ENCODE assay signal across 1 cellular context in genomic region chr12:52546126-52546525, GRCh38.
TF ChIP-seq lines count a peak whose summit lies in the region.

No MANE protein-coding gene starts in this region.

TF ChIP-seq in K562, 482 proteins besides CTCF, POLR2A, EP300 and RAD21:
- TF ChIP-seq FOS (IDR thresholded peaks at IDR 0.05; ENCODE audit: extremely low read depth, insufficient read length), result no peak
- TF ChIP-seq SNRNP70 (optimal IDR thresholded peaks at IDR 0.05; ENCODE audit: low read depth, low read length), result no peak
- TF ChIP-seq FOXK1 (CRISPR knock-in tag; IDR thresholded peaks at IDR 0.05; ENCODE audit: borderline replicate concordance), result no peak
- TF ChIP-seq HINFP (tag; conservative IDR thresholded peaks at IDR 0.05; ENCODE audit: low read depth), result no peak
- TF ChIP-seq PCBP2 (IDR thresholded peaks at IDR 0.05; ENCODE audit: low read depth, low read length, poor library complexity, severe bottlenecking), result no peak
- no peak for TF ChIP-seq AFF4 (CRISPR knock-in tag; IDR thresholded peaks at IDR 0.05)
- no peak for TF ChIP-seq TSC22D4 (tag; IDR thresholded peaks at IDR 0.05)
- TF ChIP-seq NR2F6 (CRISPR knock-in tag; IDR thresholded peaks at IDR 0.05), result no peak
- no peak for TF ChIP-seq SAFB2 (IDR thresholded peaks at IDR 0.05; ENCODE audit: borderline replicate concordance, low read depth, low read length, severe bottlenecking)
- no peak for TF ChIP-seq FIP1L1 (IDR thresholded peaks at IDR 0.05; ENCODE audit: low read depth, low read length, poor library complexity, severe bottlenecking)
- TF ChIP-seq SMAD2 (IDR thresholded peaks at IDR 0.05; ENCODE audit: low read depth, low read length), result no peak
